ENCODE assay signal across 11 cellular contexts in genomic region chr20:64077541-64077875, GRCh38. TPM values are rescaled to one million over a fixed set of nuclear protein-coding genes. Genes with fewer than 3 reads are reported as not detected.
DNase-seq lines count a peak whose midpoint lies in the region; ATAC-seq, FAIRE-seq and TF ChIP-seq lines count a peak whose summit lies in the region.
"Had no signal": no experiment of that assay in that cellular context is flagged by ENCODE, and none has a peak within 500 bp of the region (broad histone marks: within the 10 kb centered on the region; RNA-seq: fewer than 3 reads in every experiment).

No MANE protein-coding gene starts in this region.

- no peaks in the 10 kb centered on the region for H3K27me3 ChIP-seq in CD4-positive, CD25-positive, alpha-beta regulatory T cell (ENCODE audit: control insufficient read depth, insufficient read depth, low read length)
- H3K27me3 ChIP-seq in naive thymus-derived CD4-positive, alpha-beta T cell (ENCODE audit: control insufficient read depth in 2 of 2, insufficient read depth in 2 of 2, low read length in 2 of 2), result no peaks in the 10 kb centered on the region

- ATAC-seq in CD4-positive, CD25-positive, alpha-beta regulatory T cell (ENCODE audit: low read depth in 2 of 2), result peak in 1 of 2 donors; percentile 1
- peak; percentile 3 for ATAC-seq in GM18907 (IDR thresholded peaks at IDR 0.05; ENCODE audit: unreplicated experiment)
- no peak for ATAC-seq in activated naive CD4-positive, alpha-beta T cell treated with anti-CD3 and anti-CD28 coated beads, Interleukin-2, amount 50 U/mL, for 72 hours
- peak; percentile 0 for ATAC-seq in naive thymus-derived CD4-positive, alpha-beta T cell
- ATAC-seq in GM18517 (IDR thresholded peaks at IDR 0.05; ENCODE audit: unreplicated experiment), result no peak
- ATAC-seq in GM18498 (IDR thresholded peaks at IDR 0.05; ENCODE audit: unreplicated experiment), result no peak

- H3K4me1 Mint-ChIP-seq in CD4-positive, CD25-positive, alpha-beta regulatory T cell, result peaks cover 0 to 43% (median 11%) of the 10 kb centered on the region in 4 donors
- peaks cover 16 to 41% (median 28%) of the 10 kb centered on the region in 7 donors for H3K4me1 Mint-ChIP-seq in naive thymus-derived CD4-positive, alpha-beta T cell

- H3K9me3 Mint-ChIP-seq in CD4-positive, CD25-positive, alpha-beta regulatory T cell, result no peaks in the 10 kb centered on the region
- no peaks in the 10 kb centered on the region for H3K9me3 Mint-ChIP-seq in activated naive CD4-positive, alpha-beta T cell treated with anti-CD3 and anti-CD28 coated beads, Interleukin-2, amount 50 U/mL, for 72 hours
- peaks cover 0 to 3% (median 0%) of the 10 kb centered on the region in 11 donors for H3K9me3 Mint-ChIP-seq in naive thymus-derived CD4-positive, alpha-beta T cell

- TF ChIP-seq POLR2A in GM12892 (IDR thresholded peaks at IDR 0.05; ENCODE audit: low read depth, low read length), result no peak

- H3K27ac Mint-ChIP-seq in CD4-positive, CD25-positive, alpha-beta regulatory T cell, result peak overlapping the region; percentile 56 to 91 (median 78)
- peak overlapping the region; percentile 84 to 90 for H3K27ac Mint-ChIP-seq in activated naive CD4-positive, alpha-beta T cell treated with anti-CD3 and anti-CD28 coated beads, Interleukin-2, amount 50 U/mL, for 72 hours
- H3K27ac Mint-ChIP-seq in naive thymus-derived CD4-positive, alpha-beta T cell, result peak overlapping the region; percentile 46 to 91 (median 85)

- peak overlapping the region; percentile 78 for H3K4me3 ChIP-seq in CD4-positive, CD25-positive, alpha-beta regulatory T cell (ENCODE audit: low read depth, low read length)
- peak overlapping the region; percentile 89 for H3K4me3 ChIP-seq in naive thymus-derived CD4-positive, alpha-beta T cell (ENCODE audit: low read length)

- H3K36me3 Mint-ChIP-seq in CD4-positive, CD25-positive, alpha-beta regulatory T cell, result peaks cover 3% of the 10 kb centered on the region
- peaks cover 5 to 7% of the 10 kb centered on the region in 2 donors for H3K36me3 Mint-ChIP-seq in activated naive CD4-positive, alpha-beta T cell treated with anti-CD3 and anti-CD28 coated beads, Interleukin-2, amount 50 U/mL, for 72 hours
- H3K36me3 Mint-ChIP-seq in naive thymus-derived CD4-positive, alpha-beta T cell, result peaks cover 0 to 11% (median 0%) of the 10 kb centered on the region in 5 donors

- peaks cover 42% of the 10 kb centered on the region for H3K4me1 ChIP-seq in CD4-positive, CD25-positive, alpha-beta regulatory T cell (ENCODE audit: control insufficient read depth, insufficient read depth, low read length, poor library complexity, severe bottlenecking)
- peaks cover 12 to 22% of the 10 kb centered on the region in 2 donors for H3K4me1 ChIP-seq in naive thymus-derived CD4-positive, alpha-beta T cell (ENCODE audit: control insufficient read depth in 2 of 2, insufficient read depth in 2 of 2, low read length in 2 of 2)

- POLR2A ChIA-PET in naive thymus-derived CD4-positive, alpha-beta T cell (lab: Charles Lee), result interaction anchor here (0.6 to 6.6 kb wide), 13 partner anchors 9 to 557 kb away, joined by 3 to 83 read pairs (median 4); partner anchors contain the start of genes PPDPF, SAMD10, TCEA2 and TPD52L2

- CTCF ChIA-PET in naive thymus-derived CD4-positive, alpha-beta T cell (lab: Charles Lee), result interaction anchor here (0.6 to 2.5 kb wide), 5 partner anchors 20 to 496 kb away, joined by 3 to 18 read pairs (median 3); no protein-coding TSS in a partner anchor

- intact Hi-C loops in naive thymus-derived CD4-positive, alpha-beta T cell (cut with micrococcal nuclease), result loop anchor here (1.0 to 5.0 kb wide), 5 partner anchors 11 to 540 kb away; partner anchors contain the start of genes PRPF6 (in 1 of the 2), PTK6 (in 1 of the 2), TCEA2 (in 1 of the 2) and UCKL1 (in 1 of the 2)

- peaks cover 11% of the 10 kb centered on the region for H3K27me3 Mint-ChIP-seq in CD4-positive, CD25-positive, alpha-beta regulatory T cell
- peaks cover 0 to 8% (median 0%) of the 10 kb centered on the region in 5 donors for H3K27me3 Mint-ChIP-seq in naive thymus-derived CD4-positive, alpha-beta T cell

- DNase-seq in CD4-positive, CD25-positive, alpha-beta regulatory T cell, result no peak
- DNase-seq in activated naive CD4-positive, alpha-beta T cell treated with anti-CD3 and anti-CD28 coated beads, Interleukin-2, amount 50 U/mL, for 72 hours (ENCODE audit: low spot score in 2 of 2), result no peak
- DNase-seq in naive thymus-derived CD4-positive, alpha-beta T cell, result no peak
- DNase-seq in NCI-H345 treated with DMSO at 0.1 percent for 48 hours (lab: John Stamatoyannopoulos, UW; ENCODE audit: unreplicated experiment) (no peak), GM12892 (ENCODE audit: insufficient read length) (no peak)
- DNase-seq: retina, SIG-M5 had no signal

- no peak for FAIRE-seq in GM12892 (lab: Jason Lieb, UNC)

- H3K9me3 ChIP-seq in CD4-positive, CD25-positive, alpha-beta regulatory T cell (ENCODE audit: control insufficient read depth in 2 of 2, low read length in 2 of 2), result no peaks in the 10 kb centered on the region
- H3K9me3 ChIP-seq in naive thymus-derived CD4-positive, alpha-beta T cell (ENCODE audit: control insufficient read depth in 2 of 3, low read length in 3 of 3), result no peaks in the 10 kb centered on the region

- peaks cover 20% of the 10 kb centered on the region for H3K36me3 ChIP-seq in CD4-positive, CD25-positive, alpha-beta regulatory T cell (ENCODE audit: control insufficient read depth, insufficient read depth, low read length)
- peaks cover 0 to 43% (median 0%) of the 10 kb centered on the region in 3 experiments for H3K36me3 ChIP-seq in naive thymus-derived CD4-positive, alpha-beta T cell (ENCODE audit: control insufficient read depth in 2 of 3, insufficient read depth in 3 of 3, low read length in 3 of 3)

- peak overlapping the region; percentile 68 for H3K27ac ChIP-seq in CD4-positive, CD25-positive, alpha-beta regulatory T cell (ENCODE audit: insufficient read depth, low read length, poor library complexity, severe bottlenecking)
- peak overlapping the region; percentile 79 for H3K27ac ChIP-seq in naive thymus-derived CD4-positive, alpha-beta T cell (ENCODE audit: low read depth, low read length)

- peak overlapping the region; percentile 92 to 98 (median 96) for H3K4me3 Mint-ChIP-seq in CD4-positive, CD25-positive, alpha-beta regulatory T cell
- peak overlapping the region; percentile 81 to 98 (median 92) for H3K4me3 Mint-ChIP-seq in naive thymus-derived CD4-positive, alpha-beta T cell

RNA-seq across cellular contexts. Expression of gene RGS19, which starts 1.8 kb away (rescaled TPM):
- 50.7 TPM for total RNA-seq in CD4-positive, CD25-positive, alpha-beta regulatory T cell
- polyA plus RNA-seq in CD4-positive, CD25-positive, alpha-beta regulatory T cell, result 100 to 1,000 TPM in 2 of 4 donors, 10 to 100 TPM in 2; 79.4 to 105 (median 95.0) TPM
- 10 to 100 TPM; 21.5 to 47.8 TPM for total RNA-seq in activated naive CD4-positive, alpha-beta T cell treated with anti-CD3 and anti-CD28 coated beads, Interleukin-2, amount 50 U/mL, for 72 hours
- total RNA-seq in naive thymus-derived CD4-positive, alpha-beta T cell, result 10 to 100 TPM; 21.8 to 93.4 (median 23.6) TPM
- 10 to 100 TPM; 55.2 to 66.8 TPM for polyA plus RNA-seq in naive thymus-derived CD4-positive, alpha-beta T cell
- polyA plus RNA-seq in GM12892 (2012; ENCODE audit: missing spikeins), result 14.0 TPM

RNA-seq across cellular contexts. Expression of gene OPRL1, which starts 2.4 kb away (rescaled TPM):
- total RNA-seq in CD4-positive, CD25-positive, alpha-beta regulatory T cell, result 1.3 TPM
- 1 to 10 TPM in 1 of 4 donors, under 1 TPM in 3; 0.58 to 1.1 (median 0.59) TPM for polyA plus RNA-seq in CD4-positive, CD25-positive, alpha-beta regulatory T cell
- 1 to 10 TPM in 1 of 2 donors, under 1 TPM in 1; 0.32 to 1.2 TPM for total RNA-seq in activated naive CD4-positive, alpha-beta T cell treated with anti-CD3 and anti-CD28 coated beads, Interleukin-2, amount 50 U/mL, for 72 hours
- total RNA-seq in naive thymus-derived CD4-positive, alpha-beta T cell, result 1 to 10 TPM in 3 of 5 experiments, under 1 TPM in 2; 0.75 to 6.1 (median 1.1) TPM
- polyA plus RNA-seq in naive thymus-derived CD4-positive, alpha-beta T cell, result 1 to 10 TPM in 1 of 2 donors, under 1 TPM in 1; 0.18 to 1.3 TPM
- polyA plus RNA-seq in GM12892 (2012; ENCODE audit: missing spikeins), result 0.23 TPM

RNA-seq across cellular contexts. Expression of gene LKAAEAR1, which starts 6.7 kb away (rescaled TPM):
- not detected for total RNA-seq in CD4-positive, CD25-positive, alpha-beta regulatory T cell
- polyA plus RNA-seq in CD4-positive, CD25-positive, alpha-beta regulatory T cell, result 1 to 10 TPM in 1 of 4 donors, under 1 TPM in 1, not detected in 2; 0.42 to 1.4 TPM
- total RNA-seq in activated naive CD4-positive, alpha-beta T cell treated with anti-CD3 and anti-CD28 coated beads, Interleukin-2, amount 50 U/mL, for 72 hours, result not detected
- total RNA-seq in naive thymus-derived CD4-positive, alpha-beta T cell, result under 1 TPM in 2 of 5 experiments, not detected in 3; 0.48 to 0.71 TPM
- polyA plus RNA-seq in naive thymus-derived CD4-positive, alpha-beta T cell, result under 1 TPM; 0.47 to 0.75 TPM
- not detected for polyA plus RNA-seq in GM12892 (2012; ENCODE audit: missing spikeins)
- total RNA-seq: fibroblast of villous mesenchyme had no signal

RNA-seq across cellular contexts. Expression of gene TCEA2, which starts 14.5 kb away (rescaled TPM):
- total RNA-seq in CD4-positive, CD25-positive, alpha-beta regulatory T cell, result 24.8 TPM
- 10 to 100 TPM; 17.7 to 27.1 (median 20.9) TPM for polyA plus RNA-seq in CD4-positive, CD25-positive, alpha-beta regulatory T cell
- total RNA-seq in activated naive CD4-positive, alpha-beta T cell treated with anti-CD3 and anti-CD28 coated beads, Interleukin-2, amount 50 U/mL, for 72 hours, result 10 to 100 TPM; 21.9 to 79.3 TPM
- 10 to 100 TPM; 35.5 to 73.2 (median 47.3) TPM for total RNA-seq in naive thymus-derived CD4-positive, alpha-beta T cell
- 10 to 100 TPM; 22.2 to 33.2 TPM for polyA plus RNA-seq in naive thymus-derived CD4-positive, alpha-beta T cell
- 10.4 TPM for polyA plus RNA-seq in GM12892 (2012; ENCODE audit: missing spikeins)

RNA-seq across cellular contexts. Expression of gene SOX18, which starts 28.1 kb away (rescaled TPM):
- not detected for total RNA-seq in CD4-positive, CD25-positive, alpha-beta regulatory T cell
- not detected for polyA plus RNA-seq in CD4-positive, CD25-positive, alpha-beta regulatory T cell
- 1 to 10 TPM in 1 of 2 donors, under 1 TPM in 1; 0.39 to 1.4 TPM for total RNA-seq in activated naive CD4-positive, alpha-beta T cell treated with anti-CD3 and anti-CD28 coated beads, Interleukin-2, amount 50 U/mL, for 72 hours
- total RNA-seq in naive thymus-derived CD4-positive, alpha-beta T cell, result 1 to 10 TPM in 1 of 5 experiments, under 1 TPM in 1, not detected in 3; 0.20 to 1.7 TPM
- polyA plus RNA-seq in naive thymus-derived CD4-positive, alpha-beta T cell, result not detected
- 0.13 TPM for polyA plus RNA-seq in GM12892 (2012; ENCODE audit: missing spikeins)
- total RNA-seq: fibroblast of villous mesenchyme had no signal

Comparison
In these comparisons a context has a peak if more than half of its experiments do, and no peak if none do; other contexts are left out.
1. ATAC-seq: peak in GM18907 (single experiment) and naive thymus-derived CD4-positive, alpha-beta T cell (single experiment); none in activated naive CD4-positive, alpha-beta T cell treated with anti-CD3 and anti-CD28 coated beads, Interleukin-2, amount 50 U/mL, for 72 hours (0 of 2), GM18517 (single experiment) and GM18498 (single experiment).
2. Peak in every context shown above with its lines, with median percentiles within 50 percentile points of each other: H3K27ac Mint-ChIP-seq.